23 cellular contexts compared by ENCODE assay signal in the genomic region with DNA sequence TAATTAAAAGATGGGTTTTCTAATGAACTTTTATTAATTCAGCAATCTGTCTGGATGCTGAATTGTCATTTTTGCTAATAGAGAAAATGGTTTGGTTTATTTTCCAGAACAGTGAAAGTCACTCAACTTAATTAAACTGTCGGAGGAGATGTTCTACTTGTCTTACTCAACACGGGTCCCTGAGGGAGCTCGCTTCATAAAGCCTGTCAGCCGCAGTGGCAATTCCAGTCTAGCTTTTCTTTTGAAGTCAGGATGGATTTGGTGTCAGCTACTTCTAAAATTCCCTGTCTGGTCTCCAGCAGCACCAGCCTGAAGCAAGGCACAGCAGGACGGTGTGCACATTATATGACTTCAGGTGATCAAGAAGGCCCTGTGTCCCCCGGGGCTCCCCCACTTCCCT.
DNase-seq lines count a peak whose midpoint lies in the region; ATAC-seq and TF ChIP-seq lines count a peak whose summit lies in the region.
"Had no signal": no experiment of that assay in that cellular context is flagged by ENCODE, and none has a peak within 500 bp of the region (broad histone marks: within the 10 kb centered on the region; RNA-seq: fewer than 3 reads in every experiment).

No MANE protein-coding gene starts in this region.

- no peaks in the 10 kb centered on the region for H3K36me3 Mint-ChIP-seq in glutamatergic neuron (ENCODE audit: unreplicated experiment)
- no peaks in the 10 kb centered on the region for H3K36me3 Mint-ChIP-seq in nephron progenitor cell (ENCODE audit: low read depth)
- H3K36me3 Mint-ChIP-seq: CD14-positive monocyte; CD4-positive, alpha-beta memory T cell; CD4-positive, CD25-positive, alpha-beta regulatory T cell; CD8-positive, alpha-beta memory T cell had no signal

- peaks cover 8% of the 10 kb centered on the region for H3K9me3 Mint-ChIP-seq in glutamatergic neuron (ENCODE audit: unreplicated experiment)
- H3K9me3 Mint-ChIP-seq in nephron progenitor cell: peaks cover under 1% of the 10 kb centered on the region
- H3K9me3 Mint-ChIP-seq: CD4-positive, CD25-positive, alpha-beta regulatory T cell; CD8-positive, alpha-beta memory T cell had no signal

- ATAC-seq in GM18517 (IDR thresholded peaks at IDR 0.05; ENCODE audit: unreplicated experiment): no peak
- no peak for ATAC-seq in HG02970 (IDR thresholded peaks at IDR 0.05; ENCODE audit: low FRiP score, unreplicated experiment)

- DNase-seq in ELF-1 (ENCODE audit: low read depth, low spot score) (peak; percentile 18), glutamatergic neuron (peak; percentile 39), nephron progenitor cell (peak; percentile 8), retina (peak; percentile 23), globus pallidus (ENCODE audit: low spot score) (no peak)
- DNase-seq: 8988T; ACHN; BE2C; C1 segment of cervical spinal cord; CD4-positive, alpha-beta memory T cell; CD4-positive, CD25-positive, alpha-beta regulatory T cell; CD8-positive, alpha-beta memory T cell; COR-L47; DMS 273 treated with DMSO at 0.1 percent for 48 hours; DMS153; DMS53; DMS79; DND-41; EL; GF-D8 had no signal

- H3K4me3 Mint-ChIP-seq in glutamatergic neuron (ENCODE audit: unreplicated experiment): no peak overlapping the region
- H3K4me3 Mint-ChIP-seq in nephron progenitor cell: no peak overlapping the region
- H3K4me3 Mint-ChIP-seq: CD14-positive monocyte; CD4-positive, alpha-beta memory T cell; CD4-positive, CD25-positive, alpha-beta regulatory T cell; CD8-positive, alpha-beta memory T cell had no signal

- H3K27me3 Mint-ChIP-seq in glutamatergic neuron (ENCODE audit: unreplicated experiment) (peaks cover 3% of the 10 kb centered on the region), nephron progenitor cell (ENCODE audit: low read depth, poor library complexity) (peaks cover 24% of the 10 kb centered on the region)
- H3K27me3 Mint-ChIP-seq: CD4-positive, CD25-positive, alpha-beta regulatory T cell; CD8-positive, alpha-beta memory T cell had no signal

- TF ChIP-seq CTCF in glutamatergic neuron (IDR thresholded peaks at IDR 0.05; ENCODE audit: partially characterized antibody, unreplicated experiment): no peak
- no peak for TF ChIP-seq CTCF in nephron progenitor cell (IDR thresholded peaks at IDR 0.05)

- H3K4me1 Mint-ChIP-seq in glutamatergic neuron (ENCODE audit: low read depth, unreplicated experiment) (peaks cover 36% of the 10 kb centered on the region), nephron progenitor cell (peaks cover 44% of the 10 kb centered on the region)
- H3K4me1 Mint-ChIP-seq: CD14-positive monocyte; CD4-positive, alpha-beta memory T cell; CD4-positive, CD25-positive, alpha-beta regulatory T cell; CD8-positive, alpha-beta memory T cell had no signal

- no peak overlapping the region for H3K27ac Mint-ChIP-seq in glutamatergic neuron (ENCODE audit: unreplicated experiment)
- peak overlapping the region; percentile 14 for H3K27ac Mint-ChIP-seq in nephron progenitor cell
- H3K27ac Mint-ChIP-seq: CD14-positive monocyte; CD4-positive, alpha-beta memory T cell; CD4-positive, CD25-positive, alpha-beta regulatory T cell; CD8-positive, alpha-beta memory T cell had no signal
